Comparison of ENCODE assay signal across 28 cellular contexts in the genomic region with DNA sequence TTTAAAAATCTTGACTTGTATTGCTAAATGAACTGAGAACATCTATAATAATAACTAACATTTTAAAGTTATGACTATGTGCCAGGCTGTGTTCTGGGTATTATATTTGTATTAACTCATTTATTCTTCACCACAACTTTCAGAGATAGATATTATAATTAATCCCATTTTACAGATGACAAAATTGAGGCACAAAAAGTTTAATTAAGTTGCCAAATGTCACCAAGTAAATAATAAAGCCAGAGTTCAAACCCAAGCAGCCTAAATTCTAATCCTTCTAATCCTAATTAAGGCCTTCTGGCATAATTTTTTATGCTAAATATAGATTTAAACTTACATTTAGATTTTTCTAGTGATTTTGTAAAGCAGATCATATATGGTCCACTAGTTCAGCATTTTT.
"Had no signal": no experiment of that assay in that cellular context is flagged by ENCODE, and none has a peak within 500 bp of the region (broad histone marks: within the 10 kb centered on the region; RNA-seq: fewer than 3 reads in every experiment).

No MANE protein-coding gene starts in this region.

- H3K4me3 Mint-ChIP-seq: dendritic cell treated with granulocyte-macrophage colony-stimulating factor and Interleukin-4, amounts not matched to agents 40 ng/mL and 50 ng/mL, for 4 days; effector memory CD8-positive, alpha-beta T cell; endodermal cell had no signal

- H3K9me3 ChIP-seq: colonic mucosa, esophagus muscularis mucosa, esophagus squamous epithelium, gastrocnemius medialis, gastroesophageal sphincter, heart left ventricle, heart right ventricle had no signal

- H3K27me3 Mint-ChIP-seq: dendritic cell treated with granulocyte-macrophage colony-stimulating factor and Interleukin-4, amounts not matched to agents 40 ng/mL and 50 ng/mL, for 4 days had no signal

- FAIRE-seq: colon, endometrium, endothelial cell of umbilical vein, frontal cortex had no signal

- H3K4me1 ChIP-seq: colonic mucosa had no signal

- H3K27ac ChIP-seq: colonic mucosa, coronary artery, dorsolateral prefrontal cortex, epithelial cell of prostate, esophagus muscularis mucosa, esophagus squamous epithelium, foreskin keratinocyte, gastrocnemius medialis, gastroesophageal sphincter, heart left ventricle, heart right ventricle had no signal

- ATAC-seq: effector memory CD8-positive, alpha-beta T cell; esophagus mucosa; foreskin keratinocyte; gastrocnemius medialis; gastroesophageal sphincter; heart left ventricle; heart right ventricle had no signal

- H3K36me3 ChIP-seq: colonic mucosa, esophagus muscularis mucosa, esophagus squamous epithelium, gastrocnemius medialis, gastroesophageal sphincter, heart left ventricle, heart right ventricle had no signal

- H3K9me3 Mint-ChIP-seq: dendritic cell treated with granulocyte-macrophage colony-stimulating factor and Interleukin-4, amounts not matched to agents 40 ng/mL and 50 ng/mL, for 4 days; effector memory CD8-positive, alpha-beta T cell; endodermal cell had no signal

- H3K27ac Mint-ChIP-seq: dendritic cell treated with granulocyte-macrophage colony-stimulating factor and Interleukin-4, amounts not matched to agents 40 ng/mL and 50 ng/mL, for 4 days; effector memory CD8-positive, alpha-beta T cell; endodermal cell had no signal

- H3K27me3 ChIP-seq: colonic mucosa, dorsolateral prefrontal cortex, esophagus muscularis mucosa, esophagus squamous epithelium, foreskin keratinocyte, gastrocnemius medialis, gastroesophageal sphincter, heart left ventricle, heart right ventricle had no signal

- H3K4me3 ChIP-seq: colonic mucosa, coronary artery, dorsolateral prefrontal cortex, esophagus muscularis mucosa, esophagus squamous epithelium, gastrocnemius medialis, gastroesophageal sphincter, heart left ventricle, heart right ventricle had no signal

- DNase-seq: colonic mucosa; cortex of kidney; dermis blood vessel endothelial cell; dorsolateral prefrontal cortex; effector CD4-positive, alpha-beta T cell; effector CD8-positive, alpha-beta T cell; effector memory CD4-positive, alpha-beta T cell; effector memory CD8-positive, alpha-beta T cell; erythroblast; esophagus squamous epithelium; foreskin fibroblast; foreskin keratinocyte; foreskin melanocyte; gastrocnemius medialis; glutamatergic neuron; heart left ventricle; heart right ventricle had no signal
